Comparison of ENCODE assay signal across 1 cellular context in the genomic region with DNA sequence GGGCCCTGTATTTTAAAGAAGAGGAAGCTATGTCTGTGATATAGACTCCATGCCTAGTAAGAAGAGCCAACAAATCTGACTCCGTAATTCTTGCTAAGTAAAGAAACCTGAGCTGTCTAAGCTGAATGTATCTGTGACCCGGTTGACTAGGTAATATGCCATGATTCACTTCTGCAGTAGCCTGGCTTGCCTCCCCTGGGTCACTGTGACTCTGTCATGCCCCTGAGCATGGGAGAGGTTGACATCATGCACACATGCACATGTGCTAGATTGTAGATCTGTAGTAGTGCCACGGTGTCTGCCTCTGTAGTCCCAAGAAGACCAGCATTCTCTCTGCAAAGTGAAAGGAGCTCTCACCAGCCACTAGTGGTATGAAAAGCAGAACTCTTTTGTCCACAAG.
TF ChIP-seq lines count a peak whose summit lies in the region.

No MANE protein-coding gene starts in this region.

TF ChIP-seq in GM12878, 131 proteins besides CTCF, POLR2A, EP300 and RAD21 (continued from another document):
- TF ChIP-seq FOXM1 (IDR thresholded peaks at IDR 0.05; ENCODE audit: low read depth, low read length) (no peak), DPF2 (IDR thresholded peaks at IDR 0.05) (no peak), RCOR1 (conservative IDR thresholded peaks at IDR 0.05; ENCODE audit: low read depth, low read length) (no peak), SIN3A (IDR thresholded peaks at IDR 0.05; ENCODE audit: low read depth, low read length) (no peak), RAD51 (IDR thresholded peaks at IDR 0.05) (no peak), SMAD5 (IDR thresholded peaks at IDR 0.05; ENCODE audit: low read depth) (no peak), MEF2B (IDR thresholded peaks at IDR 0.05; ENCODE audit: partially characterized antibody, poor library complexity, severe bottlenecking) (no peak), ZNF274 (IDR thresholded peaks at IDR 0.05; ENCODE audit: insufficient read depth, insufficient read length) (no peak), NFYA (IDR thresholded peaks at IDR 0.05; ENCODE audit: borderline replicate concordance, low read depth, low read length) (no peak), SREBF2 (IDR thresholded peaks at IDR 0.05; ENCODE audit: low read length) (no peak)
- TF ChIP-seq, protein P1, sequence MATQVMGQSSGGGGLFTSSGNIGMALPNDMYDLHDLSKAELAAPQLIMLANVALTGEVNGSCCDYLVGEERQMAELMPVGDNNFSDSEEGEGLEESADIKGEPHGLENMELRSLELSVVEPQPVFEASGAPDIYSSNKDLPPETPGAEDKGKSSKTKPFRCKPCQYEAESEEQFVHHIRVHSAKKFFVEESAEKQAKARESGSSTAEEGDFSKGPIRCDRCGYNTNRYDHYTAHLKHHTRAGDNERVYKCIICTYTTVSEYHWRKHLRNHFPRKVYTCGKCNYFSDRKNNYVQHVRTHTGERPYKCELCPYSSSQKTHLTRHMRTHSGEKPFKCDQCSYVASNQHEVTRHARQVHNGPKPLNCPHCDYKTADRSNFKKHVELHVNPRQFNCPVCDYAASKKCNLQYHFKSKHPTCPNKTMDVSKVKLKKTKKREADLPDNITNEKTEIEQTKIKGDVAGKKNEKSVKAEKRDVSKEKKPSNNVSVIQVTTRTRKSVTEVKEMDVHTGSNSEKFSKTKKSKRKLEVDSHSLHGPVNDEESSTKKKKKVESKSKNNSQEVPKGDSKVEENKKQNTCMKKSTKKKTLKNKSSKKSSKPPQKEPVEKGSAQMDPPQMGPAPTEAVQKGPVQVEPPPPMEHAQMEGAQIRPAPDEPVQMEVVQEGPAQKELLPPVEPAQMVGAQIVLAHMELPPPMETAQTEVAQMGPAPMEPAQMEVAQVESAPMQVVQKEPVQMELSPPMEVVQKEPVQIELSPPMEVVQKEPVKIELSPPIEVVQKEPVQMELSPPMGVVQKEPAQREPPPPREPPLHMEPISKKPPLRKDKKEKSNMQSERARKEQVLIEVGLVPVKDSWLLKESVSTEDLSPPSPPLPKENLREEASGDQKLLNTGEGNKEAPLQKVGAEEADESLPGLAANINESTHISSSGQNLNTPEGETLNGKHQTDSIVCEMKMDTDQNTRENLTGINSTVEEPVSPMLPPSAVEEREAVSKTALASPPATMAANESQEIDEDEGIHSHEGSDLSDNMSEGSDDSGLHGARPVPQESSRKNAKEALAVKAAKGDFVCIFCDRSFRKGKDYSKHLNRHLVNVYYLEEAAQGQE (IDR thresholded peaks at IDR 0.05; ENCODE audit: low read depth, low read length): no peak
- TF ChIP-seq, protein P2, sequence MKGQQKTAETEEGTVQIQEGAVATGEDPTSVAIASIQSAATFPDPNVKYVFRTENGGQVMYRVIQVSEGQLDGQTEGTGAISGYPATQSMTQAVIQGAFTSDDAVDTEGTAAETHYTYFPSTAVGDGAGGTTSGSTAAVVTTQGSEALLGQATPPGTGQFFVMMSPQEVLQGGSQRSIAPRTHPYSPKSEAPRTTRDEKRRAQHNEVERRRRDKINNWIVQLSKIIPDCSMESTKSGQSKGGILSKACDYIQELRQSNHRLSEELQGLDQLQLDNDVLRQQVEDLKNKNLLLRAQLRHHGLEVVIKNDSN (IDR thresholded peaks at IDR 0.05; ENCODE audit: borderline replicate concordance, extremely low read length, insufficient read depth, low read depth, low read length): no peak
